ENCODE assay signal across 14 cellular contexts in the genomic region with DNA sequence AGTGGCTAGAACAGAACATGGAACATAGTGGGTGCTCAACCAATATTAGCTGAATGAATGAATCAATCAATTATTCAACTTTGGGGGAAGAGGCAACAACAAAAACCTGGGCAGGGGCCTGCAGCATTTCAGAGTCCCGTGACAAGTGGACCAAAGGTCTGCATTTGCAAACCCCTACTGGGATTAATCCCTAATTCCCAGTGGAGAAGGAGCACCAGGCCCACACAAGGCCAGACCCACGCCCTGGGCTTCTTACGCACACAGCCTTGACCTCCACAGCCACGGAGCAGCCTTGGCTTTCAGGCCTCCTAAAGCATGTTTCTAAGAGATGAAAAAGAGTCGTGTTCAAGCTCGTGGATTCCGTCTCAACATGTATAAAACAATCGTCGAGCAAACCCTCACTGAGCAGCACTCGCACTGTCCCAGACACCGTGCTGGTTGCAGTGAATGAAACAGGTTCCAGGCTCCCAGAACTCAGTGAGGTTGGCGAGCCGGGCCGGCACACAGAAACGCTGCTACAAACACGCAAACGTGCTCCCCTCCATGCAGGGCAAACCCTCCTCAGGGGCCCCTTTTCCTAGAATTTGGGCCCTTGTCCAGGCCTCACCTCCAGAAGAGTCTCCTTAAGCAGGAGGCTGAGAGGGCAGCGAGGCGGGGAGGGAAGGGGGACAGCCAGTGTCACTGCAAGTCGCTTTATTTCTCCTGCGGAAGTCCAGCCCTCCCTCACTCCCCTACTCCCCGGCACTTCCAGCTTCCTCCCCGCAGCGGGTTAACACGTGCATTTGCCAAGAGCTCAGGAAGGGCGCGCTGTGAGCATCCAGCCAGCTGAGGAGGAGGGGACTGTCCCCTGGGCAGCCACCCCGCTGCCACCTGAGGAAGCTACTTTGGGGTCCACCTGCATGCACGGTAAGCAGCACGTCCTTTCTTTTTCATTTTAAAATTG.
"Had no signal": no experiment of that assay in that cellular context is flagged by ENCODE, and none has a peak within 500 bp of the region (broad histone marks: within the 10 kb centered on the region; RNA-seq: fewer than 3 reads in every experiment).

No MANE protein-coding gene starts in this region.

- H3K9me3 ChIP-seq: ascending aorta, gastrocnemius medialis, left lung, uterus had no signal

- H3K4me1 ChIP-seq: ascending aorta, gastrocnemius medialis, left lung, parathyroid adenoma, uterus had no signal

- H3K4me1 Mint-ChIP-seq: activated naive CD8-positive, alpha-beta T cell treated with anti-CD3 and anti-CD28 coated beads, Interleukin-2, amount 50 U/mL, for 24 hours; nephron had no signal

- DNase-seq: activated CD4-positive, alpha-beta T cell treated with anti-CD3 and anti-CD28 coated beads for 48 hours; activated CD8-positive, alpha-beta T cell treated with anti-CD3 and anti-CD28 coated beads, Interleukin-2, amount 10 ng/mL, durations not matched to agents 7 days and 5 days; activated naive CD4-positive, alpha-beta T cell treated with Interleukin-2 at 50 U/mL for 16 hours; activated naive CD8-positive, alpha-beta T cell treated with anti-CD3 and anti-CD28 coated beads, Interleukin-2, amount 50 U/mL, for 24 hours; gastrocnemius medialis; left lung; retina; uterus had no signal

- H2AFZ ChIP-seq: parathyroid adenoma had no signal

- H3K4me3 ChIP-seq: ascending aorta, gastrocnemius medialis, left lung, skin epidermis, uterus had no signal

- H3K36me3 Mint-ChIP-seq: memory B cell had no signal

- ATAC-seq: activated CD8-positive, alpha-beta T cell treated with anti-CD3 and anti-CD28 coated beads, Interleukin-2, amount 10 ng/mL, durations not matched to agents 7 days and 5 days; activated naive CD8-positive, alpha-beta T cell treated with anti-CD3 and anti-CD28 coated beads, Interleukin-2, amount 50 U/mL, for 24 hours; gastrocnemius medialis; left lung had no signal

- H3K27ac Mint-ChIP-seq: activated CD8-positive, alpha-beta T cell treated with anti-CD3 and anti-CD28 coated beads, Interleukin-2, amount 10 ng/mL, durations not matched to agents 7 days and 5 days; activated naive CD8-positive, alpha-beta T cell treated with anti-CD3 and anti-CD28 coated beads, Interleukin-2, amount 50 U/mL, for 24 hours; memory B cell; nephron; T-helper 1 cell treated with Interleukin-12 subunit alpha and Interleukin-12 subunit beta and Interleukin-4 antibody, amounts not matched to agents 30 μg/mL and 1 μg/mL, for 36 hours had no signal

- H3K9me3 Mint-ChIP-seq: activated naive CD8-positive, alpha-beta T cell treated with anti-CD3 and anti-CD28 coated beads, Interleukin-2, amount 50 U/mL, for 24 hours; memory B cell; nephron; T-helper 1 cell treated with Interleukin-12 subunit alpha and Interleukin-12 subunit beta and Interleukin-4 antibody, amounts not matched to agents 30 μg/mL and 1 μg/mL, for 36 hours had no signal

- H3K27me3 Mint-ChIP-seq: activated naive CD8-positive, alpha-beta T cell treated with anti-CD3 and anti-CD28 coated beads, Interleukin-2, amount 50 U/mL, for 24 hours had no signal

- H3K9ac ChIP-seq: parathyroid adenoma had no signal

- H3K27ac ChIP-seq: ascending aorta, gastrocnemius medialis, left lung, parathyroid adenoma, skin epidermis, uterus had no signal

- H3K27me3 ChIP-seq: ascending aorta, gastrocnemius medialis, left lung, uterus had no signal

- H3K79me2 ChIP-seq: parathyroid adenoma had no signal

- H3K4me3 Mint-ChIP-seq: activated CD8-positive, alpha-beta T cell treated with anti-CD3 and anti-CD28 coated beads, Interleukin-2, amount 10 ng/mL, durations not matched to agents 7 days and 5 days; activated naive CD8-positive, alpha-beta T cell treated with anti-CD3 and anti-CD28 coated beads, Interleukin-2, amount 50 U/mL, for 24 hours; memory B cell; nephron; T-helper 1 cell treated with Interleukin-12 subunit alpha and Interleukin-12 subunit beta and Interleukin-4 antibody, amounts not matched to agents 30 μg/mL and 1 μg/mL, for 36 hours had no signal

- H3K36me3 ChIP-seq: ascending aorta, gastrocnemius medialis, left lung, uterus had no signal
